In genomic region chr3:184143327-184143726, GRCh38 we compare ENCODE assay signal across 20 cellular contexts. TPM values are rescaled to one million over a fixed set of nuclear protein-coding genes. Genes with fewer than 3 reads are reported as not detected.
DNase-seq lines count a peak whose midpoint lies in the region; ATAC-seq and TF ChIP-seq lines count a peak whose summit lies in the region.
"Had no signal": no experiment of that assay in that cellular context is flagged by ENCODE, and none has a peak within 500 bp of the region (broad histone marks: within the 10 kb centered on the region; RNA-seq: fewer than 3 reads in every experiment).

No MANE protein-coding gene starts in this region.

- POLR2A ChIA-PET in activated CD8-positive, alpha-beta T cell treated with anti-CD3 and anti-CD28 coated beads for 36 hours (lab: Charles Lee), result interaction anchor here (1.1 to 4.2 kb wide), 4 partner anchors 9 to 125 kb away, joined by 3 to 40 read pairs (median 8); partner anchors contain the start of genes DVL3 and EIF2B5
- POLR2A ChIA-PET in activated CD8-positive, alpha-beta T cell treated with anti-CD3 and anti-CD28 coated beads, Interleukin-2, amount 10 ng/mL, durations not matched to agents 7 days and 5 days (lab: Charles Lee), result interaction anchor here (2.4 kb wide), 1 partner anchor 8 kb away, joined by 10 read pairs; the partner anchor contains the start of gene EIF2B5

- intact Hi-C loops in activated CD8-positive, alpha-beta T cell treated with anti-CD3 and anti-CD28 coated beads for 36 hours (cut with micrococcal nuclease), result no loop called here
- intact Hi-C loops in Right ventricle myocardium superior (cut with DNase I), result no loop called here

- peaks cover 35% of the 10 kb centered on the region for H3K36me3 Mint-ChIP-seq in activated CD8-positive, alpha-beta T cell treated with anti-CD3 and anti-CD28 coated beads for 36 hours (ENCODE audit: low read depth)
- H3K36me3 Mint-ChIP-seq in activated CD8-positive, alpha-beta T cell treated with anti-CD3 and anti-CD28 coated beads, Interleukin-2, amount 10 ng/mL, durations not matched to agents 7 days and 5 days (ENCODE audit: low read depth), result peaks cover 58% of the 10 kb centered on the region
- peaks cover 20% of the 10 kb centered on the region for H3K36me3 Mint-ChIP-seq in nephron progenitor cell (ENCODE audit: low read depth)

- CTCF ChIA-PET in activated CD8-positive, alpha-beta T cell treated with anti-CD3 and anti-CD28 coated beads for 36 hours (lab: Charles Lee), result interaction anchor here (0.9 to 2.0 kb wide), 3 partner anchors 8 to 85 kb away, joined by 3 to 5 read pairs (median 5); partner anchors contain the start of gene EIF2B5
- CTCF ChIA-PET in activated CD8-positive, alpha-beta T cell treated with anti-CD3 and anti-CD28 coated beads, Interleukin-2, amount 10 ng/mL, durations not matched to agents 7 days and 5 days (lab: Charles Lee), result interaction anchor here (1.5 kb wide), 1 partner anchor 107 kb away, joined by 9 read pairs; the partner anchor contains the start of gene EEF1AKMT4

- no peak for TF ChIP-seq CTCF in activated CD8-positive, alpha-beta T cell treated with anti-CD3 and anti-CD28 coated beads for 36 hours (IDR thresholded peaks at IDR 0.05)
- TF ChIP-seq CTCF in GM12865 (IDR thresholded peaks at IDR 0.05; ENCODE audit: insufficient read depth, low read depth, low read length, missing control alignments), result no peak
- TF ChIP-seq CTCF in nephron progenitor cell (IDR thresholded peaks at IDR 0.05), result no peak

- no peak overlapping the region for H3K4me3 ChIP-seq in GM12865 (ENCODE audit: low read depth, low read length)
- H3K4me3 ChIP-seq: K562, Peyer's patch had no signal

- no peaks in the 10 kb centered on the region for H3K9me3 Mint-ChIP-seq in activated CD8-positive, alpha-beta T cell treated with anti-CD3 and anti-CD28 coated beads for 36 hours
- no peaks in the 10 kb centered on the region for H3K9me3 Mint-ChIP-seq in activated CD8-positive, alpha-beta T cell treated with anti-CD3 and anti-CD28 coated beads, Interleukin-2, amount 10 ng/mL, durations not matched to agents 7 days and 5 days (ENCODE audit: insufficient read depth)
- no peaks in the 10 kb centered on the region for H3K9me3 Mint-ChIP-seq in nephron progenitor cell
- H3K9me3 Mint-ChIP-seq: CD4-positive, alpha-beta T cell had no signal

- DNase-seq in activated CD8-positive, alpha-beta T cell treated with anti-CD3 and anti-CD28 coated beads for 36 hours, result no peak
- DNase-seq in activated CD8-positive, alpha-beta T cell treated with anti-CD3 and anti-CD28 coated beads, Interleukin-2, amount 10 ng/mL, durations not matched to agents 7 days and 5 days, result no peak
- peak; percentile 32 for DNase-seq in GM12865 (ENCODE audit: low read depth)
- no peak for DNase-seq in nephron progenitor cell
- no peak for DNase-seq in retina
- no peak for DNase-seq in Right ventricle myocardium superior
- DNase-seq in NCI-H2227 (lab: John Stamatoyannopoulos, UW; ENCODE audit: unreplicated experiment), result no peak
- DNase-seq: BE2C; Caco-2; CD4-positive, alpha-beta T cell; GOT3; NCI-H1092 treated with DMSO at 0.1 percent for 48 hours; NCI-H146; NCI-H2029 treated with DMSO at 0.1 percent for 48 hours; NCI-H2171; NCI-H446 had no signal

- peak; percentile 23 for ATAC-seq in activated CD8-positive, alpha-beta T cell treated with anti-CD3 and anti-CD28 coated beads for 36 hours
- ATAC-seq in activated CD8-positive, alpha-beta T cell treated with anti-CD3 and anti-CD28 coated beads, Interleukin-2, amount 10 ng/mL, durations not matched to agents 7 days and 5 days, result no peak
- ATAC-seq in HG03442 (IDR thresholded peaks at IDR 0.05; ENCODE audit: unreplicated experiment), result peak; percentile 41
- no peak for ATAC-seq in Right ventricle myocardium superior (ENCODE audit: poor library complexity)
- ATAC-seq: HCT116, K562 had no signal

- H3K27me3 Mint-ChIP-seq in activated CD8-positive, alpha-beta T cell treated with anti-CD3 and anti-CD28 coated beads for 36 hours, result no peaks in the 10 kb centered on the region
- H3K27me3 Mint-ChIP-seq in activated CD8-positive, alpha-beta T cell treated with anti-CD3 and anti-CD28 coated beads, Interleukin-2, amount 10 ng/mL, durations not matched to agents 7 days and 5 days (ENCODE audit: low read depth), result no peaks in the 10 kb centered on the region
- H3K27me3 Mint-ChIP-seq in nephron progenitor cell (ENCODE audit: low read depth, poor library complexity), result no peaks in the 10 kb centered on the region
- H3K27me3 Mint-ChIP-seq: CD4-positive, alpha-beta T cell had no signal

- peak overlapping the region; percentile 61 for H3K27ac Mint-ChIP-seq in activated CD8-positive, alpha-beta T cell treated with anti-CD3 and anti-CD28 coated beads for 36 hours
- no peak overlapping the region for H3K27ac Mint-ChIP-seq in activated CD8-positive, alpha-beta T cell treated with anti-CD3 and anti-CD28 coated beads, Interleukin-2, amount 10 ng/mL, durations not matched to agents 7 days and 5 days
- H3K27ac Mint-ChIP-seq in nephron progenitor cell, result peak overlapping the region; percentile 85
- H3K27ac Mint-ChIP-seq: CD4-positive, alpha-beta T cell had no signal

- no peak overlapping the region for H3K4me3 Mint-ChIP-seq in activated CD8-positive, alpha-beta T cell treated with anti-CD3 and anti-CD28 coated beads for 36 hours
- H3K4me3 Mint-ChIP-seq in activated CD8-positive, alpha-beta T cell treated with anti-CD3 and anti-CD28 coated beads, Interleukin-2, amount 10 ng/mL, durations not matched to agents 7 days and 5 days, result no peak overlapping the region
- H3K4me3 Mint-ChIP-seq in nephron progenitor cell, result no peak overlapping the region
- H3K4me3 Mint-ChIP-seq: CD4-positive, alpha-beta T cell had no signal

- no peaks in the 10 kb centered on the region for H3K4me1 Mint-ChIP-seq in activated CD8-positive, alpha-beta T cell treated with anti-CD3 and anti-CD28 coated beads for 36 hours (ENCODE audit: low read depth)
- H3K4me1 Mint-ChIP-seq in activated CD8-positive, alpha-beta T cell treated with anti-CD3 and anti-CD28 coated beads, Interleukin-2, amount 10 ng/mL, durations not matched to agents 7 days and 5 days (ENCODE audit: low read depth), result no peaks in the 10 kb centered on the region
- no peaks in the 10 kb centered on the region for H3K4me1 Mint-ChIP-seq in nephron progenitor cell

RNA-seq across cellular contexts. Expression of gene EIF2B5, which starts 8.2 kb away (rescaled TPM):
- 10 to 100 TPM; 59.9 to 64.0 TPM for total RNA-seq in activated CD8-positive, alpha-beta T cell treated with anti-CD3 and anti-CD28 coated beads for 36 hours
- total RNA-seq in activated CD8-positive, alpha-beta T cell treated with anti-CD3 and anti-CD28 coated beads, Interleukin-2, amount 10 ng/mL, durations not matched to agents 7 days and 5 days, result 10 to 100 TPM; 55.1 to 55.4 TPM
- 31.4 TPM for total RNA-seq in Right ventricle myocardium superior

RNA-seq across cellular contexts. Expression of gene DVL3, which starts 11.8 kb away (rescaled TPM):
- total RNA-seq in activated CD8-positive, alpha-beta T cell treated with anti-CD3 and anti-CD28 coated beads for 36 hours, result 10 to 100 TPM; 21.2 to 25.9 TPM
- 10 to 100 TPM; 31.2 to 32.6 TPM for total RNA-seq in activated CD8-positive, alpha-beta T cell treated with anti-CD3 and anti-CD28 coated beads, Interleukin-2, amount 10 ng/mL, durations not matched to agents 7 days and 5 days
- total RNA-seq in Right ventricle myocardium superior, result 60.6 TPM

RNA-seq across cellular contexts. Expression of gene AP2M1, which starts 31.3 kb away (rescaled TPM):
- total RNA-seq in activated CD8-positive, alpha-beta T cell treated with anti-CD3 and anti-CD28 coated beads for 36 hours, result 100 to 1,000 TPM; 211 to 223 TPM
- 100 to 1,000 TPM; 228 to 231 TPM for total RNA-seq in activated CD8-positive, alpha-beta T cell treated with anti-CD3 and anti-CD28 coated beads, Interleukin-2, amount 10 ng/mL, durations not matched to agents 7 days and 5 days
- total RNA-seq in Right ventricle myocardium superior, result 253 TPM

RNA-seq across cellular contexts. Expression of gene ABCF3, which starts 42.7 kb away (rescaled TPM):
- 10 to 100 TPM; 61.3 to 68.7 TPM for total RNA-seq in activated CD8-positive, alpha-beta T cell treated with anti-CD3 and anti-CD28 coated beads for 36 hours
- 10 to 100 TPM; 56.6 to 57.8 TPM for total RNA-seq in activated CD8-positive, alpha-beta T cell treated with anti-CD3 and anti-CD28 coated beads, Interleukin-2, amount 10 ng/mL, durations not matched to agents 7 days and 5 days
- 69.3 TPM for total RNA-seq in Right ventricle myocardium superior

RNA-seq across cellular contexts. Expression of gene HTR3E, which starts 46.5 kb away (rescaled TPM):
- not detected for total RNA-seq in activated CD8-positive, alpha-beta T cell treated with anti-CD3 and anti-CD28 coated beads for 36 hours
- total RNA-seq in activated CD8-positive, alpha-beta T cell treated with anti-CD3 and anti-CD28 coated beads, Interleukin-2, amount 10 ng/mL, durations not matched to agents 7 days and 5 days, result not detected
- not detected for total RNA-seq in Right ventricle myocardium superior
- total RNA-seq: Caco-2; CD4-positive, alpha-beta T cell; K562 had no signal

Comparison
In these comparisons a context has a peak if more than half of its experiments do, and no peak if none do; other contexts are left out.
1. ATAC-seq: peak in activated CD8-positive, alpha-beta T cell treated with anti-CD3 and anti-CD28 coated beads for 36 hours (single experiment) and HG03442 (single experiment); none in activated CD8-positive, alpha-beta T cell treated with anti-CD3 and anti-CD28 coated beads, Interleukin-2, amount 10 ng/mL, durations not matched to agents 7 days and 5 days (single experiment) and Right ventricle myocardium superior (single experiment).